Comparison of ENCODE assay signal across 33 cellular contexts in genomic region chr10:105466521-105466920, GRCh38.
A peak's percentile ranks its signal among the peaks of the same experiment; 100 is the strongest.
DNase-seq lines count a peak whose midpoint lies in the region; ATAC-seq, FAIRE-seq and TF ChIP-seq lines count a peak whose summit lies in the region.
"Had no signal": no experiment of that assay in that cellular context is flagged by ENCODE, and none has a peak within 500 bp of the region (broad histone marks: within the 10 kb centered on the region; RNA-seq: fewer than 3 reads in every experiment).

No MANE protein-coding gene starts in this region.

- no peak overlapping the region for H2AFZ ChIP-seq in HepG2 (ENCODE audit: low read length)

- CTCF ChIA-PET in HepG2 (lab: Yijun Ruan, JAX; ENCODE audit: low intra/inter-chr PET ratio, low total read pairs): no interaction called here
- CTCF ChIA-PET in HEK293 (lab: Yijun Ruan, JAX): no interaction called here
- CTCF ChIA-PET in activated CD8-positive, alpha-beta T cell treated with anti-CD3 and anti-CD28 coated beads, Interleukin-2, amount 10 ng/mL, durations not matched to agents 7 days and 5 days (lab: Charles Lee): no interaction called here

- no TSS peak for BruUV-seq in HepG2 (replicated peaks; lab: Mats Ljungman, UMichigan)

- no peaks in the 10 kb centered on the region for H3K27me3 Mint-ChIP-seq in activated CD8-positive, alpha-beta T cell treated with anti-CD3 and anti-CD28 coated beads, Interleukin-2, amount 10 ng/mL, durations not matched to agents 7 days and 5 days (ENCODE audit: low read depth)
- H3K27me3 Mint-ChIP-seq: B cell; CD4-positive, alpha-beta memory T cell; CD4-positive, alpha-beta T cell; CD4-positive, CD25-positive, alpha-beta regulatory T cell; CD8-positive, alpha-beta memory T cell had no signal

- TF ChIP-seq POLR2A in HepG2 (IDR thresholded peaks at IDR 0.05; ENCODE audit: insufficient read depth in 1 of 2, low read depth in 2 of 2, low read length in 2 of 2) (no peak), right lobe of liver (IDR thresholded peaks at IDR 0.05) (no peak)

- 0% methylated on average over 1 of the region's 1 CpG for WGBS in HepG2 (ENCODE audit: low lambda C conversion rate)
- 47% methylated on average over 1 of the region's 1 CpG for WGBS in right lobe of liver (ENCODE audit: insufficient coverage, low coverage, low lambda C conversion rate, missing lambda C conversion rate)

- POLR2A ChIA-PET in HepG2 (lab: Yijun Ruan, JAX) (no interaction called here), HEK293 (lab: Yijun Ruan, JAX) (no interaction called here)
- POLR2A ChIA-PET in activated CD8-positive, alpha-beta T cell treated with anti-CD3 and anti-CD28 coated beads, Interleukin-2, amount 10 ng/mL, durations not matched to agents 7 days and 5 days (lab: Charles Lee): no interaction called here

- no peaks in the 10 kb centered on the region for H3K4me1 ChIP-seq in HepG2 (ENCODE audit: insufficient read depth, low read length)
- H3K4me1 ChIP-seq in right lobe of liver: no peaks in the 10 kb centered on the region
- no peaks in the 10 kb centered on the region for H3K4me1 ChIP-seq in HEK293 (ENCODE audit: control insufficient read depth, insufficient read depth, low read length)
- H3K4me1 ChIP-seq: A549; BE2C; BLaER1; BLaER1 treated with 17β-estradiol and CSF1 and Interleukin-3, amounts not matched to agents 10 nM and 100 nM; Caco-2 had no signal

- DNase-seq in HepG2 (ENCODE audit: low spot score) (no peak), right lobe of liver (no peak)
- no peak for DNase-seq in activated CD8-positive, alpha-beta T cell treated with anti-CD3 and anti-CD28 coated beads, Interleukin-2, amount 10 ng/mL, durations not matched to agents 7 days and 5 days
- DNase-seq: 8988T; ACHN; AML-193; BE2C; C1 segment of cervical spinal cord; Caco-2; Calu3; CD4-positive, alpha-beta memory T cell; CD4-positive, alpha-beta T cell; CD4-positive, CD25-positive, alpha-beta regulatory T cell; CD8-positive, alpha-beta memory T cell; CD8-positive, alpha-beta T cell; COR-L47; DMS 273 treated with DMSO at 0.1 percent for 48 hours; DMS153; DMS53; DMS79; DMS79 treated with DMSO at 0.1 percent for 48 hours; DND-41; EL had no signal

- ATAC-seq in HepG2 (no peak), right lobe of liver (no peak)
- ATAC-seq in activated CD8-positive, alpha-beta T cell treated with anti-CD3 and anti-CD28 coated beads, Interleukin-2, amount 10 ng/mL, durations not matched to agents 7 days and 5 days: no peak
- ATAC-seq: A549; CD8-positive, alpha-beta T cell had no signal

- H3K27me3 ChIP-seq in HepG2 (ENCODE audit: control insufficient read depth in 1 of 2, insufficient read depth in 2 of 2, low read length in 2 of 2) (no peaks in the 10 kb centered on the region), right lobe of liver (no peaks in the 10 kb centered on the region)
- H3K27me3 ChIP-seq: BE2C; BLaER1; BLaER1 treated with 17β-estradiol and CSF1 and Interleukin-3, amounts not matched to agents 10 nM and 100 nM had no signal

- no peak overlapping the region for H3K4me3 ChIP-seq in HepG2 (replicated peaks in 1 of 3; ENCODE audit: insufficient read depth in 1 of 3, low read depth in 2 of 3, low read length in 3 of 3)
- H3K4me3 ChIP-seq in right lobe of liver: no peak overlapping the region
- H3K4me3 ChIP-seq in HEK293 (ENCODE audit: low read depth, low read length): no peak overlapping the region
- H3K4me3 ChIP-seq: A549; BLaER1; BLaER1 treated with 17β-estradiol and CSF1 and Interleukin-3, amounts not matched to agents 10 nM and 100 nM had no signal

- H3K36me3 Mint-ChIP-seq in activated CD8-positive, alpha-beta T cell treated with anti-CD3 and anti-CD28 coated beads, Interleukin-2, amount 10 ng/mL, durations not matched to agents 7 days and 5 days (ENCODE audit: low read depth): no peaks in the 10 kb centered on the region
- H3K36me3 Mint-ChIP-seq: CD14-positive monocyte; CD4-positive, alpha-beta memory T cell; CD4-positive, CD25-positive, alpha-beta regulatory T cell; CD8-positive, alpha-beta memory T cell; CD8-positive, alpha-beta T cell had no signal

- H3K36me3 ChIP-seq in HepG2 (replicated peaks in 1 of 2; ENCODE audit: control insufficient read depth in 1 of 2, insufficient read depth in 2 of 2, low read length in 2 of 2) (no peaks in the 10 kb centered on the region), right lobe of liver (no peaks in the 10 kb centered on the region), HEK293 (ENCODE audit: control insufficient read depth in 2 of 2, insufficient read depth in 1 of 2, low read length in 2 of 2) (no peaks in the 10 kb centered on the region)
- H3K36me3 ChIP-seq: BE2C; BLaER1; BLaER1 treated with 17β-estradiol and CSF1 and Interleukin-3, amounts not matched to agents 10 nM and 100 nM had no signal

- H3K27ac Mint-ChIP-seq in activated CD8-positive, alpha-beta T cell treated with anti-CD3 and anti-CD28 coated beads, Interleukin-2, amount 10 ng/mL, durations not matched to agents 7 days and 5 days: no peak overlapping the region
- H3K27ac Mint-ChIP-seq: B cell; CD14-positive monocyte; CD4-positive, alpha-beta memory T cell; CD4-positive, alpha-beta T cell; CD4-positive, CD25-positive, alpha-beta regulatory T cell; CD8-positive, alpha-beta memory T cell; CD8-positive, alpha-beta T cell had no signal

- H3K27ac ChIP-seq in HepG2 (ENCODE audit: extremely low read length, insufficient read depth, low read length): no peak overlapping the region
- H3K27ac ChIP-seq in right lobe of liver: no peak overlapping the region
- no peak overlapping the region for H3K27ac ChIP-seq in HEK293 (ENCODE audit: extremely low read depth, low read depth, low read length)
- H3K27ac ChIP-seq: 22Rv1; A549; BLaER1; BLaER1 treated with 17β-estradiol and CSF1 and Interleukin-3, amounts not matched to agents 10 nM and 100 nM; C4-2B had no signal

- H3K9me3 Mint-ChIP-seq in activated CD8-positive, alpha-beta T cell treated with anti-CD3 and anti-CD28 coated beads, Interleukin-2, amount 10 ng/mL, durations not matched to agents 7 days and 5 days (ENCODE audit: insufficient read depth): no peaks in the 10 kb centered on the region

- in situ Hi-C loops in HepG2 (cut with HindIII; ENCODE audit: extremely low pct_ligation_motif_present, low pct_unique_long_range_greater_than_20kb): no loop called here

- TF ChIP-seq RAD21 in HepG2 (CRISPR knock-in tag; IDR thresholded peaks at IDR 0.05): no peak

- H3K4me3 Mint-ChIP-seq in activated CD8-positive, alpha-beta T cell treated with anti-CD3 and anti-CD28 coated beads, Interleukin-2, amount 10 ng/mL, durations not matched to agents 7 days and 5 days: no peak overlapping the region
- H3K4me3 Mint-ChIP-seq: B cell; CD14-positive monocyte; CD4-positive, alpha-beta memory T cell; CD4-positive, alpha-beta T cell; CD4-positive, CD25-positive, alpha-beta regulatory T cell; CD8-positive, alpha-beta memory T cell; CD8-positive, alpha-beta T cell had no signal

- H3K79me2 ChIP-seq in HepG2 (ENCODE audit: insufficient read depth, low read length): no peaks in the 10 kb centered on the region

- TF ChIP-seq CTCF in HepG2 (CRISPR knock-in tag; IDR thresholded peaks at IDR 0.05) (no peak), right lobe of liver (IDR thresholded peaks at IDR 0.05) (no peak), HEK293 (tag by site-specific recombination; IDR thresholded peaks at IDR 0.05) (no peak)

- H3K4me2 ChIP-seq in HepG2 (ENCODE audit: low read depth, low read length): no peak overlapping the region
- H3K4me2 ChIP-seq: A549; BLaER1; BLaER1 treated with 17β-estradiol and CSF1 and Interleukin-3, amounts not matched to agents 10 nM and 100 nM had no signal

- no peaks in the 10 kb centered on the region for H3K4me1 Mint-ChIP-seq in activated CD8-positive, alpha-beta T cell treated with anti-CD3 and anti-CD28 coated beads, Interleukin-2, amount 10 ng/mL, durations not matched to agents 7 days and 5 days (ENCODE audit: low read depth)
- H3K4me1 Mint-ChIP-seq: B cell; CD14-positive monocyte; CD4-positive, alpha-beta memory T cell; CD4-positive, CD25-positive, alpha-beta regulatory T cell; CD8-positive, alpha-beta memory T cell had no signal

- no peak overlapping the region for H3K9ac ChIP-seq in HepG2 (ENCODE audit: insufficient read depth, low read depth, low read length)
- H3K9ac ChIP-seq: BLaER1; BLaER1 treated with 17β-estradiol and CSF1 and Interleukin-3, amounts not matched to agents 10 nM and 100 nM had no signal

- H3K9me3 ChIP-seq in HepG2 (ENCODE audit: low read length): peaks cover 79% of the 10 kb centered on the region
- peaks cover 0 to 2% (median 0%) of the 10 kb centered on the region in 4 donors for H3K9me3 ChIP-seq in right lobe of liver
- no peaks in the 10 kb centered on the region for H3K9me3 ChIP-seq in HEK293 (ENCODE audit: control insufficient read depth, insufficient read depth, low read depth, low read length)
- H3K9me3 ChIP-seq: BE2C, BLaER1, Caco-2 had no signal

- no peaks in the 10 kb centered on the region for H4K20me1 ChIP-seq in HepG2 (ENCODE audit: insufficient read depth, low read length)
- H4K20me1 ChIP-seq: BLaER1; BLaER1 treated with 17β-estradiol and CSF1 and Interleukin-3, amounts not matched to agents 10 nM and 100 nM had no signal

- FAIRE-seq in HepG2 (lab: Jason Lieb, UNC): no peak
- FAIRE-seq: A204.1, A549, D721Med had no signal

- TF ChIP-seq EP300 in HepG2 (IDR thresholded peaks at IDR 0.05; ENCODE audit: low read depth in 2 of 2, low read length in 2 of 2): no peak
- TF ChIP-seq EP300 in HepG2 (CRISPR knock-in tag; IDR thresholded peaks at IDR 0.05; ENCODE audit: borderline replicate concordance): no peak

- intact Hi-C loops in HepG2 (cut with micrococcal nuclease; ENCODE audit: unreplicated experiment): no loop called here
- intact Hi-C loops in right lobe of liver (cut with DNase I): no loop called here

TF ChIP-seq in HepG2, 621 proteins besides CTCF, POLR2A, EP300 and RAD21 (continues in another document):
- TF ChIP-seq CREB1 (IDR thresholded peaks at IDR 0.05) (peak; percentile 92), CREB1 (CRISPR knock-in tag; IDR thresholded peaks at IDR 0.05) (no peak)

TF ChIP-seq in HEK293, 187 proteins besides CTCF, POLR2A, EP300 and RAD21:
- TF ChIP-seq ZNF132 (tag by site-specific recombination; IDR thresholded peaks at IDR 0.05; ENCODE audit: borderline replicate concordance): no peak
- peak; percentile 80 for TF ChIP-seq ZNF513 (tag by site-specific recombination; IDR thresholded peaks at IDR 0.05)

Comparison
In these comparisons a context has a peak if more than half of its experiments do, and no peak if none do; other contexts are left out.
1. Of the 63 proteins assayed by ChIP-seq in both HepG2 and HEK293: peak only in HepG2: none; only in HEK293: ZNF513; in both: none; in neither: 62.